Comparison of ENCODE assay signal across 19 cellular contexts in the genomic region with DNA sequence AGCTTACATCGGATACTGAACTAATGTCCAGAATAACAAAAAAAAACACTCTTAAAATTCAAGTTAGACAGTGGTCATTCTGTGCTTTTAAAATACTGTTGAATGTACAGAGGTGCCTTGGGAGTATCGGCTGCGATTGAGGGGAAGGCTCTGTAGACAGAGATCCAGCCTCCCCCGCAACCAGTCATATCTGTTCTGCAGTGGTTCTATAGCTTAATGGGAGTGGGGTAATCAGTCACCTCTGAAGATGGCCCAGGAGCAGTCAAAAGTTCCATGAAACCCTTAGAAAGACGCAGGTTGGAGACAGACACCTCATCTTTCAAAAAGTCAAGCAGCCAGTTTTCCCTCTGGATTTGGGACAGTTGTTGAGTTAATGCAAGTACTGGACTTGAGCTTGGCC.
DNase-seq lines count a peak whose midpoint lies in the region; ATAC-seq and TF ChIP-seq lines count a peak whose summit lies in the region.
"Had no signal": no experiment of that assay in that cellular context is flagged by ENCODE, and none has a peak within 500 bp of the region (broad histone marks: within the 10 kb centered on the region; RNA-seq: fewer than 3 reads in every experiment).

No MANE protein-coding gene starts in this region.

- H3K79me2 ChIP-seq in mammary epithelial cell (ENCODE audit: insufficient read depth, low read length) = no peaks in the 10 kb centered on the region

- H3K36me3 Mint-ChIP-seq in activated CD4-positive, alpha-beta T cell treated with anti-CD3 and anti-CD28 coated beads for 36 hours (ENCODE audit: low read depth) = no peaks in the 10 kb centered on the region
- no peaks in the 10 kb centered on the region for H3K36me3 Mint-ChIP-seq in activated CD4-positive, alpha-beta T cell treated with anti-CD3 and anti-CD28 coated beads, Interleukin-2, amount 10 ng/mL, durations not matched to agents 24 days and 14 days (ENCODE audit: low read depth)
- H3K36me3 Mint-ChIP-seq in activated T-helper 17 cell treated with anti-CD3 and anti-CD28 coated beads, Interleukin-2, amount 50 U/mL, for 72 hours (ENCODE audit: low read depth) = no peaks in the 10 kb centered on the region
- H3K36me3 Mint-ChIP-seq in stimulated activated memory B cell treated with anti-CD40 and anti-IgM and Interleukin-4, amounts not matched to agents 10 μg/mL and 1 μg/mL and 100 μg/mL, for 72 hours = no peaks in the 10 kb centered on the region
- H3K36me3 Mint-ChIP-seq: CD8-positive, alpha-beta T cell had no signal

- no peak for TF ChIP-seq POLR2A in esophagus muscularis mucosa (IDR thresholded peaks at IDR 0.05; ENCODE audit: low read depth)

- BruUV-seq in mammary epithelial cell (replicated peaks; lab: Mats Ljungman, UMichigan) = no TSS peak

- H3K9ac ChIP-seq in mammary epithelial cell (ENCODE audit: insufficient read depth, low read length) = no peak overlapping the region
- H3K9ac ChIP-seq: BLaER1 treated with 17β-estradiol and CSF1 and Interleukin-3, amounts not matched to agents 10 nM and 100 nM had no signal

- no peak overlapping the region for H3K4me3 ChIP-seq in esophagus muscularis mucosa
- H3K4me3 ChIP-seq in mammary epithelial cell (replicated peaks in 1 of 3; ENCODE audit: insufficient read depth in 1 of 3, low read depth in 2 of 3, low read length in 3 of 3) = no peak overlapping the region
- H3K4me3 ChIP-seq: A549; BLaER1 treated with 17β-estradiol and CSF1 and Interleukin-3, amounts not matched to agents 10 nM and 100 nM had no signal

- dilution Hi-C loops in mammary epithelial cell (cut with HindIII; ENCODE audit: low sequenced_read_pairs) = loop anchor here (10.0 kb wide), 1 partner anchor 594 kb away; no protein-coding TSS in a partner anchor

- peaks cover 6% of the 10 kb centered on the region for H3K27me3 Mint-ChIP-seq in activated CD4-positive, alpha-beta T cell treated with anti-CD3 and anti-CD28 coated beads for 36 hours
- H3K27me3 Mint-ChIP-seq in activated CD4-positive, alpha-beta T cell treated with anti-CD3 and anti-CD28 coated beads, Interleukin-2, amount 10 ng/mL, durations not matched to agents 24 days and 14 days = peaks cover 3% of the 10 kb centered on the region
- no peaks in the 10 kb centered on the region for H3K27me3 Mint-ChIP-seq in activated T-helper 17 cell treated with anti-CD3 and anti-CD28 coated beads, Interleukin-2, amount 50 U/mL, for 72 hours
- no peaks in the 10 kb centered on the region for H3K27me3 Mint-ChIP-seq in stimulated activated memory B cell treated with anti-CD40 and anti-IgM and Interleukin-4, amounts not matched to agents 10 μg/mL and 1 μg/mL and 100 μg/mL, for 72 hours
- H3K27me3 Mint-ChIP-seq: B cell; CD4-positive, alpha-beta T cell had no signal

- H2AFZ ChIP-seq in mammary epithelial cell (ENCODE audit: low read depth, low read length) = no peak overlapping the region

- intact Hi-C loops in activated CD4-positive, alpha-beta T cell treated with anti-CD3 and anti-CD28 coated beads for 36 hours (cut with DNase I, micrococcal nuclease) = no loop called here
- intact Hi-C loops in activated CD4-positive, alpha-beta T cell treated with anti-CD3 and anti-CD28 coated beads, Interleukin-2, amount 10 ng/mL, durations not matched to agents 24 days and 14 days (cut with micrococcal nuclease) = no loop called here
- intact Hi-C loops in esophagus muscularis mucosa (cut with DNase I) (loop anchor here (10.0 kb wide), 1 partner anchor 604 kb away; no protein-coding TSS in a partner anchor), mammary epithelial cell (cut with micrococcal nuclease) (loop anchor here (5.0 kb wide), 2 partner anchors 92 to 587 kb away; no protein-coding TSS in a partner anchor)

- CTCF ChIA-PET in activated CD4-positive, alpha-beta T cell treated with anti-CD3 and anti-CD28 coated beads for 36 hours (lab: Charles Lee) = interaction anchor here (0.7 kb wide), 1 partner anchor 63 kb away, joined by 4 read pairs; no protein-coding TSS in a partner anchor
- CTCF ChIA-PET in mammary epithelial cell (lab: Charles Lee; ENCODE audit: low non-redundant PET) = no interaction called here

- no peak for TF ChIP-seq CTCF in esophagus muscularis mucosa (IDR thresholded peaks at IDR 0.05)
- no peak for TF ChIP-seq CTCF in mammary epithelial cell (conservative IDR thresholded peaks at IDR 0.05 in 1 of 2, IDR thresholded peaks at IDR 0.05 in 1 of 2; ENCODE audit: extremely low read depth in 1 of 2, insufficient read depth in 1 of 2, low read depth in 1 of 2, low read length in 2 of 2)

- peak; percentile 55 for ATAC-seq in activated CD4-positive, alpha-beta T cell treated with anti-CD3 and anti-CD28 coated beads for 36 hours
- ATAC-seq in activated T-helper 17 cell treated with anti-CD3 and anti-CD28 coated beads, Interleukin-2, amount 50 U/mL, for 72 hours (replicated peaks) = peak; percentile 66
- ATAC-seq in stimulated activated memory B cell treated with anti-CD40 and anti-IgM and Interleukin-4, amounts not matched to agents 10 μg/mL and 1 μg/mL and 100 μg/mL, for 72 hours = no peak
- ATAC-seq: A549; CD8-positive, alpha-beta T cell had no signal

- H3K27ac ChIP-seq in esophagus muscularis mucosa (replicated peaks in 1 of 4) = no peak overlapping the region
- H3K27ac ChIP-seq in mammary epithelial cell (ENCODE audit: insufficient read depth, low read depth, low read length) = no peak overlapping the region
- H3K27ac ChIP-seq: 22Rv1; A549; BLaER1 treated with 17β-estradiol and CSF1 and Interleukin-3, amounts not matched to agents 10 nM and 100 nM; C4-2B had no signal

- no peak overlapping the region for H3K4me3 Mint-ChIP-seq in activated CD4-positive, alpha-beta T cell treated with anti-CD3 and anti-CD28 coated beads for 36 hours
- H3K4me3 Mint-ChIP-seq in activated CD4-positive, alpha-beta T cell treated with anti-CD3 and anti-CD28 coated beads, Interleukin-2, amount 10 ng/mL, durations not matched to agents 24 days and 14 days = no peak overlapping the region
- no peak overlapping the region for H3K4me3 Mint-ChIP-seq in activated T-helper 17 cell treated with anti-CD3 and anti-CD28 coated beads, Interleukin-2, amount 50 U/mL, for 72 hours
- H3K4me3 Mint-ChIP-seq in stimulated activated memory B cell treated with anti-CD40 and anti-IgM and Interleukin-4, amounts not matched to agents 10 μg/mL and 1 μg/mL and 100 μg/mL, for 72 hours = no peak overlapping the region
- H3K4me3 Mint-ChIP-seq: B cell; CD4-positive, alpha-beta T cell; CD8-positive, alpha-beta T cell had no signal

- H3K36me3 ChIP-seq in esophagus muscularis mucosa = no peaks in the 10 kb centered on the region
- H3K36me3 ChIP-seq in mammary epithelial cell (ENCODE audit: insufficient read depth, low read length) = no peaks in the 10 kb centered on the region
- H3K36me3 ChIP-seq: BLaER1 treated with 17β-estradiol and CSF1 and Interleukin-3, amounts not matched to agents 10 nM and 100 nM had no signal

- H4K20me1 ChIP-seq in mammary epithelial cell (ENCODE audit: insufficient read depth, low read length) = no peaks in the 10 kb centered on the region
- H4K20me1 ChIP-seq: BLaER1 treated with 17β-estradiol and CSF1 and Interleukin-3, amounts not matched to agents 10 nM and 100 nM had no signal

- 89% methylated on average over 5 of the region's 5 CpGs for WGBS in esophagus muscularis mucosa
- WGBS in mammary epithelial cell (ENCODE audit: low coverage, missing lambda C conversion rate) = 81% methylated on average over 3 of the region's 5 CpGs

- TF ChIP-seq EP300 in esophagus muscularis mucosa (IDR thresholded peaks at IDR 0.05) = no peak

- H3K9me3 ChIP-seq in esophagus muscularis mucosa (no peaks in the 10 kb centered on the region), mammary epithelial cell (replicated peaks; ENCODE audit: insufficient read depth, low read length) (no peaks in the 10 kb centered on the region)
- H3K9me3 ChIP-seq: A549; BLaER1 treated with 17β-estradiol and CSF1 and Interleukin-3, amounts not matched to agents 10 nM and 100 nM; Caco-2 had no signal

- H3K4me1 ChIP-seq in esophagus muscularis mucosa = no peaks in the 10 kb centered on the region
- no peaks in the 10 kb centered on the region for H3K4me1 ChIP-seq in mammary epithelial cell (ENCODE audit: insufficient read depth, low read length)
- H3K4me1 ChIP-seq: A549, Caco-2 had no signal

- in situ Hi-C loops in mammary epithelial cell (cut with MboI; ENCODE audit: low sequenced_read_pairs in 2 of 2) = no loop called here

- no peaks in the 10 kb centered on the region for H3K9me3 Mint-ChIP-seq in activated CD4-positive, alpha-beta T cell treated with anti-CD3 and anti-CD28 coated beads for 36 hours (ENCODE audit: low read depth)
- H3K9me3 Mint-ChIP-seq in activated CD4-positive, alpha-beta T cell treated with anti-CD3 and anti-CD28 coated beads, Interleukin-2, amount 10 ng/mL, durations not matched to agents 24 days and 14 days = no peaks in the 10 kb centered on the region
- H3K9me3 Mint-ChIP-seq in activated T-helper 17 cell treated with anti-CD3 and anti-CD28 coated beads, Interleukin-2, amount 50 U/mL, for 72 hours = no peaks in the 10 kb centered on the region
- no peaks in the 10 kb centered on the region for H3K9me3 Mint-ChIP-seq in stimulated activated memory B cell treated with anti-CD40 and anti-IgM and Interleukin-4, amounts not matched to agents 10 μg/mL and 1 μg/mL and 100 μg/mL, for 72 hours
- H3K9me3 Mint-ChIP-seq: CD4-positive, alpha-beta T cell; CD8-positive, alpha-beta T cell had no signal

- POLR2A ChIA-PET in activated CD4-positive, alpha-beta T cell treated with anti-CD3 and anti-CD28 coated beads for 36 hours (lab: Charles Lee) = no interaction called here

- H3K27me3 ChIP-seq in esophagus muscularis mucosa (peaks cover 0 to 4% (median 0%) of the 10 kb centered on the region in 4 donors), mammary epithelial cell (ENCODE audit: insufficient read depth, low read length) (no peaks in the 10 kb centered on the region)
- H3K27me3 ChIP-seq: BLaER1 treated with 17β-estradiol and CSF1 and Interleukin-3, amounts not matched to agents 10 nM and 100 nM had no signal

- no peak for DNase-seq in activated CD4-positive, alpha-beta T cell treated with anti-CD3 and anti-CD28 coated beads for 36 hours
- no peak for DNase-seq in activated CD4-positive, alpha-beta T cell treated with anti-CD3 and anti-CD28 coated beads, Interleukin-2, amount 10 ng/mL, durations not matched to agents 24 days and 14 days
- DNase-seq in esophagus muscularis mucosa (ENCODE audit: extremely low spot score) (peak; percentile 66), mammary epithelial cell (no peak), NCI-H2107 (lab: John Stamatoyannopoulos, UW) (no peak)
- DNase-seq: AML-193; Caco-2; Calu3; CD4-positive, alpha-beta T cell; CD8-positive, alpha-beta T cell; DMS79 treated with DMSO at 0.1 percent for 48 hours; GF-D8 had no signal

- no peak overlapping the region for H3K4me2 ChIP-seq in mammary epithelial cell (ENCODE audit: insufficient read depth, low read depth, low read length)
- H3K4me2 ChIP-seq: A549; BLaER1 treated with 17β-estradiol and CSF1 and Interleukin-3, amounts not matched to agents 10 nM and 100 nM had no signal

- peaks cover 3% of the 10 kb centered on the region for H3K4me1 Mint-ChIP-seq in activated CD4-positive, alpha-beta T cell treated with anti-CD3 and anti-CD28 coated beads for 36 hours
- H3K4me1 Mint-ChIP-seq in activated CD4-positive, alpha-beta T cell treated with anti-CD3 and anti-CD28 coated beads, Interleukin-2, amount 10 ng/mL, durations not matched to agents 24 days and 14 days = no peaks in the 10 kb centered on the region
- peaks cover 14% of the 10 kb centered on the region for H3K4me1 Mint-ChIP-seq in activated T-helper 17 cell treated with anti-CD3 and anti-CD28 coated beads, Interleukin-2, amount 50 U/mL, for 72 hours
- peaks cover 5% of the 10 kb centered on the region for H3K4me1 Mint-ChIP-seq in stimulated activated memory B cell treated with anti-CD40 and anti-IgM and Interleukin-4, amounts not matched to agents 10 μg/mL and 1 μg/mL and 100 μg/mL, for 72 hours
- H3K4me1 Mint-ChIP-seq: B cell had no signal

- H3K27ac Mint-ChIP-seq in activated CD4-positive, alpha-beta T cell treated with anti-CD3 and anti-CD28 coated beads for 36 hours = no peak overlapping the region
- no peak overlapping the region for H3K27ac Mint-ChIP-seq in activated CD4-positive, alpha-beta T cell treated with anti-CD3 and anti-CD28 coated beads, Interleukin-2, amount 10 ng/mL, durations not matched to agents 24 days and 14 days
- H3K27ac Mint-ChIP-seq in activated T-helper 17 cell treated with anti-CD3 and anti-CD28 coated beads, Interleukin-2, amount 50 U/mL, for 72 hours = peak overlapping the region; percentile 32
- peak overlapping the region; percentile 22 for H3K27ac Mint-ChIP-seq in stimulated activated memory B cell treated with anti-CD40 and anti-IgM and Interleukin-4, amounts not matched to agents 10 μg/mL and 1 μg/mL and 100 μg/mL, for 72 hours
- H3K27ac Mint-ChIP-seq: B cell; CD4-positive, alpha-beta T cell; CD8-positive, alpha-beta T cell had no signal

Comparison
In these comparisons a context has a peak if more than half of its experiments do, and no peak if none do; other contexts are left out.
1. H3K27ac Mint-ChIP-seq: peak in activated T-helper 17 cell treated with anti-CD3 and anti-CD28 coated beads, Interleukin-2, amount 50 U/mL, for 72 hours (single experiment) and stimulated activated memory B cell treated with anti-CD40 and anti-IgM and Interleukin-4, amounts not matched to agents 10 μg/mL and 1 μg/mL and 100 μg/mL, for 72 hours (single experiment); none in activated CD4-positive, alpha-beta T cell treated with anti-CD3 and anti-CD28 coated beads for 36 hours (single experiment) and activated CD4-positive, alpha-beta T cell treated with anti-CD3 and anti-CD28 coated beads, Interleukin-2, amount 10 ng/mL, durations not matched to agents 24 days and 14 days (single experiment).
2. intact Hi-C loops: an anchor here in esophagus muscularis mucosa (10.0 kb wide) and mammary epithelial cell (5.0 kb wide); none called in activated CD4-positive, alpha-beta T cell treated with anti-CD3 and anti-CD28 coated beads for 36 hours and activated CD4-positive, alpha-beta T cell treated with anti-CD3 and anti-CD28 coated beads, Interleukin-2, amount 10 ng/mL, durations not matched to agents 24 days and 14 days.